ENCODE assay signal across 27 cellular contexts in genomic region chr10:123394382-123394781, GRCh38.
"Had no signal": no experiment of that assay in that cellular context is flagged by ENCODE, and none has a peak within 500 bp of the region (broad histone marks: within the 10 kb centered on the region; RNA-seq: fewer than 3 reads in every experiment).

No MANE protein-coding gene starts in this region.

- H3K9me3 ChIP-seq: lower lobe of right lung, pancreas, prostate gland, testis, thyroid gland, transverse colon, upper lobe of left lung, vagina had no signal

- ATAC-seq: left colon; left lung; lower lobe of right lung; naive thymus-derived CD8-positive, alpha-beta T cell; pancreas; right cardiac atrium; sciatic nerve; stimulated activated naive B cell treated with anti-CD40 and anti-IgM and Interleukin-4, amounts not matched to agents 10 μg/mL and 1 μg/mL and 100 μg/mL, for 72 hours; stimulated activated naive CD8-positive, alpha-beta T cell treated with anti-CD3 and anti-CD28 coated beads, Interleukin-15, Interleukin-2, amounts not matched to agents 100 U/mL and 50 U/mL, for 24 hours had no signal

- H3K4me1 ChIP-seq: left lung, lower lobe of right lung, pancreas, prostate gland, stomach, testis, transverse colon, upper lobe of left lung, vagina had no signal

- H3K27ac ChIP-seq: left lung, lower lobe of right lung, pancreas, prostate gland, skin epidermis, stomach, testis, thyroid gland, transverse colon, upper lobe of left lung, vagina had no signal

- H3K36me3 ChIP-seq: left lung, lower lobe of right lung, pancreas, prostate gland, stomach, thyroid gland, transverse colon, upper lobe of left lung, vagina had no signal

- H3K4me3 ChIP-seq: left lung, lower lobe of right lung, pancreas, prostate gland, skin epidermis, stomach, testis, thyroid gland, transverse colon, upper lobe of left lung, vagina had no signal

- H3K27me3 ChIP-seq: left lung, pancreas, stomach, testis, thyroid gland, transverse colon, upper lobe of left lung, vagina had no signal

- DNase-seq: kidney glomerular epithelial cell; left colon; left lung; lower lobe of right lung; mammary epithelial cell; mesenchymal stem cell; naive thymus-derived CD8-positive, alpha-beta T cell; nucleus accumbens; pancreas; posterior cingulate gyrus; retina; right cardiac atrium; stimulated activated CD4-positive, alpha-beta T cell treated with anti-CD3 and anti-CD28 coated beads, Interleukin-12 subunit alpha, Interleukin-12 subunit beta, amount 100 ng/mL, for 4 hours; stimulated activated CD4-positive, alpha-beta T cell treated with anti-CD3 and anti-CD28 coated beads, Interleukin-15, amount 100 ng/mL, for 24 hours; stimulated activated CD4-positive, alpha-beta T cell treated with anti-CD3 and anti-CD28 coated beads, Interleukin-2, amount 100 ng/mL, for 24 hours; stimulated activated CD4-positive, alpha-beta T cell treated with anti-CD3 and anti-CD28 coated beads, Interleukin-4, amount 100 ng/mL, for 1 hour; stimulated activated naive B cell treated with anti-CD40 and anti-IgM and Interleukin-4, amounts not matched to agents 10 μg/mL and 1 μg/mL and 100 μg/mL, for 72 hours; stimulated activated naive CD8-positive, alpha-beta T cell treated with anti-CD3 and anti-CD28 coated beads, Interleukin-15, Interleukin-2, amounts not matched to agents 100 U/mL and 50 U/mL, for 24 hours; stomach; testis; thyroid gland; transverse colon; upper lobe of left lung had no signal
